In genomic region chr7:47690902-47691558, GRCh38 we compare ENCODE assay signal across 12 cellular contexts.
DNase-seq lines count a peak whose midpoint lies in the region; ATAC-seq and TF ChIP-seq lines count a peak whose summit lies in the region.
"Had no signal": no experiment of that assay in that cellular context is flagged by ENCODE, and none has a peak within 500 bp of the region (broad histone marks: within the 10 kb centered on the region; RNA-seq: fewer than 3 reads in every experiment).

No MANE protein-coding gene starts in this region.

- DNase-seq in GM04504 (ENCODE audit: low read depth), result peak; percentile 88
- DNase-seq in amniotic epithelial cell (ENCODE audit: low read depth), result peak; percentile 52
- no peak for DNase-seq in spleen
- DNase-seq in psoas muscle, result no peak
- no peak for DNase-seq in NCI-H2171 (lab: John Stamatoyannopoulos, UW)
- DNase-seq: activated naive CD8-positive, alpha-beta T cell treated with anti-CD3 and anti-CD28 coated beads, Interleukin-2, amount 50 U/mL, for 24 hours; kidney glomerular epithelial cell; NCI-H2081; thyroid gland had no signal

- intact Hi-C loops in spleen (cut with DNase I; ENCODE audit: low total_unique reads) (no loop called here), psoas muscle (cut with DNase I) (no loop called here)

- H3K27ac ChIP-seq in gastroesophageal sphincter (peak overlapping the region in 2 of 4 donors; percentile 70 to 72), spleen (peak overlapping the region in 5 of 8 donors; percentile 30 to 67 (median 54)), psoas muscle (no peak overlapping the region)
- H3K27ac ChIP-seq: thyroid gland had no signal

- H3K4me1 ChIP-seq in gastroesophageal sphincter (peaks cover 0 to 28% (median 3%) of the 10 kb centered on the region in 3 donors), spleen (no peaks in the 10 kb centered on the region), psoas muscle (no peaks in the 10 kb centered on the region)
- H3K4me1 ChIP-seq: thyroid gland had no signal

- 8 to 15% methylated on average over 2 to 3 of the region's 3 CpGs for WGBS in gastroesophageal sphincter (ENCODE audit: low coverage in 1 of 2), 2 donors
- WGBS in spleen, 5 donors, result 52 to 84% (median 65%) methylated on average over 3 of the region's 3 CpGs
- 31 to 55% (median 42%) methylated on average over 3 of the region's 3 CpGs for WGBS in psoas muscle, 3 donors

- ATAC-seq in gastroesophageal sphincter, result peak; percentile 69
- ATAC-seq in activated CD4-positive, CD25-positive, alpha-beta regulatory T cell treated with anti-CD3 and anti-CD28 coated beads, Interleukin-2, amount 50 U/mL, for 24 hours, result no peak
- ATAC-seq in psoas muscle, result no peak
- no peak for ATAC-seq in GM19035 (IDR thresholded peaks at IDR 0.05; ENCODE audit: unreplicated experiment)
- ATAC-seq: activated naive CD8-positive, alpha-beta T cell treated with anti-CD3 and anti-CD28 coated beads, Interleukin-2, amount 50 U/mL, for 24 hours had no signal

- H3K4me3 ChIP-seq in gastroesophageal sphincter (no peak overlapping the region), spleen (no peak overlapping the region), psoas muscle (no peak overlapping the region)
- H3K4me3 ChIP-seq: thyroid gland had no signal

- TF ChIP-seq CTCF in gastroesophageal sphincter (IDR thresholded peaks at IDR 0.05), result no peak
- TF ChIP-seq CTCF in spleen (IDR thresholded peaks at IDR 0.05 in 8 of 11, conservative IDR thresholded peaks at IDR 0.05 in 3 of 11), result no peak
- no peak for TF ChIP-seq CTCF in psoas muscle (IDR thresholded peaks at IDR 0.05)

- no peak for TF ChIP-seq POLR2A in gastroesophageal sphincter (IDR thresholded peaks at IDR 0.05)
- no peak for TF ChIP-seq POLR2A in spleen (IDR thresholded peaks at IDR 0.05)

- H3K27me3 ChIP-seq in gastroesophageal sphincter (no peaks in the 10 kb centered on the region), spleen (replicated peaks in 1 of 7) (no peaks in the 10 kb centered on the region), psoas muscle (ENCODE audit: insufficient read depth in 3 of 3, low read length in 2 of 3) (no peaks in the 10 kb centered on the region)
- H3K27me3 ChIP-seq: thyroid gland had no signal

- H3K36me3 ChIP-seq in gastroesophageal sphincter (no peaks in the 10 kb centered on the region), spleen (no peaks in the 10 kb centered on the region), psoas muscle (ENCODE audit: insufficient read depth in 1 of 2, low read depth in 1 of 2) (no peaks in the 10 kb centered on the region)
- H3K36me3 ChIP-seq: thyroid gland had no signal

- no peak for TF ChIP-seq EP300 in gastroesophageal sphincter (IDR thresholded peaks at IDR 0.05)

- H3K9me3 ChIP-seq in gastroesophageal sphincter (no peaks in the 10 kb centered on the region), spleen (no peaks in the 10 kb centered on the region), psoas muscle (no peaks in the 10 kb centered on the region)
- H3K9me3 ChIP-seq: thyroid gland had no signal

Comparison
In these comparisons a context has a peak if more than half of its experiments do, and no peak if none do; other contexts are left out.
1. DNase-seq: peak in GM04504 (single experiment) and amniotic epithelial cell (single experiment); none in spleen (single experiment), psoas muscle (0 of 2) and NCI-H2171 (single experiment).